8 cellular contexts compared by ENCODE assay signal in the genomic region with DNA sequence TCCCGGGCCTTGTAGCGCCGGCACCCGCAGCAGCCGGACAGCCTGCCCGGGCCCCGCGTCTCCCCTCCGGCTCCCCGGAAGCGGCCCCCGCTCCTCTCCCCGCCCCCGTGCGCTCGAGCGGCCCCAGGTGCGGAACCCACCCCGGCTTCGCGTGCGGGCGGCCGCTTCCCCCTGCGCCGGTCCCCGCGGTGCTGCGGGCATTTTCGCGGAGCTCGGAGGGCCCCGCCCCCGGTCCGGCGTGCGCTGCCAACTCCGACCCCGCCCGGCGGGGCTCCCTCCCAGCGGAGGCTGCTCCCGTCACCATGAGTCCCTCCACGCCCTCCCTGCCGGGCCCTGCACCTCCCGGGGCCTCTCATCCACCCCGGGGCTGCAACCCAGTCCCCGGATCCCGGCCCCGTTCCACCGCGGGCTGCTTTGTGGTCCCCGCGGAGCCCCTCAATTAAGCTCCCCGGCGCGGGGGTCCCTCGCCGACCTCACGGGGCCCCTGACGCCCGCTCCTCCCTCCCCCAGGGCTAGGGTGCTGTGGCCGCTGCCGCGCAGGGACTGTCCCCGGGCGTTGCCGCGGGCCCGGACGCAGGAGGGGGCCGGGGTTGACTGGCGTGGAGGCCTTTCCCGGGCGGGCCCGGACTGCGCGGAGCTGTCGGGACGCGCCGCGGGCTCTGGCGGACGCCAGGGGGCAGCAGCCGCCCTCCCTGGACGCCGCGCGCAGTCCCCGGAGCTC.
DNase-seq lines count a peak whose midpoint lies in the region; ATAC-seq, FAIRE-seq and TF ChIP-seq lines count a peak whose summit lies in the region.

No MANE protein-coding gene starts in this region.

- peak overlapping the region; percentile 94 for H3K4me3 Mint-ChIP-seq in type B pancreatic cell

- no peaks in the 10 kb centered on the region for H3K36me3 Mint-ChIP-seq in type B pancreatic cell

- peak overlapping the region; percentile 93 for H3K27ac Mint-ChIP-seq in type B pancreatic cell

- peak overlapping the region; percentile 55 for H3K4me3 ChIP-seq in parathyroid adenoma (ENCODE audit: low read depth, low read length)

- H3K9me3 Mint-ChIP-seq in type B pancreatic cell = no peaks in the 10 kb centered on the region

- no peak for FAIRE-seq in HTR-8/SVneo (lab: Jason Lieb, UNC)

- peak; percentile 36; the same call in 1 of the 2 replicates for TF ChIP-seq POLR2A in Raji (IDR thresholded peaks at IDR 0.05; ENCODE audit: insufficient read depth, low read depth, low read length)

- peaks cover 72% of the 10 kb centered on the region for H3K27me3 Mint-ChIP-seq in type B pancreatic cell

- H2AFZ ChIP-seq in parathyroid adenoma = peak overlapping the region; percentile 83

- ATAC-seq in GM21367 (IDR thresholded peaks at IDR 0.05; ENCODE audit: unreplicated experiment) = peak; percentile 37

- peaks cover 20% of the 10 kb centered on the region for H3K27me3 ChIP-seq in parathyroid adenoma (ENCODE audit: control insufficient read depth, insufficient read depth, low read length)

- peaks cover 17% of the 10 kb centered on the region for H3K4me1 Mint-ChIP-seq in type B pancreatic cell (ENCODE audit: unreplicated experiment)

- no peaks in the 10 kb centered on the region for H3K36me3 ChIP-seq in parathyroid adenoma (ENCODE audit: control insufficient read depth, insufficient read depth, low read length)

- H3K4me1 ChIP-seq in parathyroid adenoma = no peaks in the 10 kb centered on the region

- TF ChIP-seq CTCF in parathyroid adenoma (IDR thresholded peaks at IDR 0.05) (peak; percentile 28), type B pancreatic cell (conservative IDR thresholded peaks at IDR 0.05) (peak; percentile 95)

- H3K4me2 ChIP-seq in parathyroid adenoma (ENCODE audit: low read length) = peak overlapping the region; percentile 76

- peak; percentile 88 for DNase-seq in DMS 273 (lab: John Stamatoyannopoulos, UW; ENCODE audit: unreplicated experiment)
- DNase-seq in HTR-8/SVneo (ENCODE audit: insufficient read length, low spot score) = peak; percentile 69
- peak; percentile 65 for DNase-seq in activated gamma-delta T cell (lab: John Stamatoyannopoulos, UW)
- peak; percentile 85 for DNase-seq in germinal center (ENCODE audit: low spot score)
- DNase-seq in type B pancreatic cell (ENCODE audit: extremely low spot score, unreplicated experiment) = peak; percentile 85

- H3K79me2 ChIP-seq in parathyroid adenoma = no peaks in the 10 kb centered on the region

- no peaks in the 10 kb centered on the region for H3K9me3 ChIP-seq in parathyroid adenoma (ENCODE audit: control insufficient read depth, low read length)

- H3K27ac ChIP-seq in parathyroid adenoma = peak overlapping the region; percentile 49

- H3K9ac ChIP-seq in parathyroid adenoma = no peak overlapping the region

Comparison
In these comparisons a context has a peak if more than half of its experiments do, and no peak if none do; other contexts are left out.
1. Peak in every context shown above with its lines: DNase-seq, ATAC-seq, H3K4me3 ChIP-seq and H3K27ac ChIP-seq.